ENCODE assay signal across 1 cellular context in the genomic region with DNA sequence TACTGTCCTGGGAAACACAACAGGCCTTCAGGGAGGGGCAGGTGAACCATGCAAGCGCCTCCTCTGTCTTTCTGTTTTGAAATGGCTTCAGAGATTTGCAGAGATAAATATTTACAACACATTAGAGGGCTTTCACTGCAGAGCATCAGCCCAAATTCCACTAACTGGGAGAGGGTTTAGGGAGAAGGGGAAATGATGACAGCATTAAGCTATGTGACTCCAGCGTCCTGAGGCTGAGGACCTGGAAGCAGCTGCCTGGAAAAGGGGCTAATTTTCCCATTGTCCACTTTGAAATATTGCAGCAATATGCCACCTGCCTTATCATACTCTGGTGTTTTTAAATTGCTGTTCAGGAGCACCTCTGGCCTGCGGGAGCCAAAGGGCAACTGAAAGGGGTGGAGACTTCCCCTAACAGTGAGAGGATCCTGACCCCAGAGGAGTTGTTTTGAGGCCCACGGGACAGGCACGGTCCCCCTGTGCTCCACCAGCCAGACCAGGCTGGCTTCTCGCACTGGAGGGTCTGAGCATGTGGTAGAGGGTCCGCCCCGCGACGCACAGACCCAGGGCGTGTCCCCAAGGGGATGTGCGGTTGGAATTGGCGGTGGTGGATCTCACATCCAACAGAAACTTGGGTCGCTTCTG.
TF ChIP-seq lines count a peak whose summit lies in the region.

No MANE protein-coding gene starts in this region.

TF ChIP-seq in HepG2, 621 proteins besides CTCF, POLR2A, EP300 and RAD21 (continued from another document and continues in another):
- no peak for TF ChIP-seq ZNF367 (CRISPR knock-in tag; IDR thresholded peaks at IDR 0.05; ENCODE audit: borderline replicate concordance)
- TF ChIP-seq ISX (CRISPR knock-in tag; conservative IDR thresholded peaks at IDR 0.05), result no peak; the same call in 1 of the 2 replicates
- TF ChIP-seq AGO2 (optimal IDR thresholded peaks at IDR 0.05; ENCODE audit: low read depth, low read length), result no peak
- TF ChIP-seq SSRP1 (CRISPR knock-in tag; IDR thresholded peaks at IDR 0.05), result no peak
- TF ChIP-seq HOXA5 (CRISPR knock-in tag; IDR thresholded peaks at IDR 0.05), result peak; percentile 92
- TF ChIP-seq, protein P1, sequence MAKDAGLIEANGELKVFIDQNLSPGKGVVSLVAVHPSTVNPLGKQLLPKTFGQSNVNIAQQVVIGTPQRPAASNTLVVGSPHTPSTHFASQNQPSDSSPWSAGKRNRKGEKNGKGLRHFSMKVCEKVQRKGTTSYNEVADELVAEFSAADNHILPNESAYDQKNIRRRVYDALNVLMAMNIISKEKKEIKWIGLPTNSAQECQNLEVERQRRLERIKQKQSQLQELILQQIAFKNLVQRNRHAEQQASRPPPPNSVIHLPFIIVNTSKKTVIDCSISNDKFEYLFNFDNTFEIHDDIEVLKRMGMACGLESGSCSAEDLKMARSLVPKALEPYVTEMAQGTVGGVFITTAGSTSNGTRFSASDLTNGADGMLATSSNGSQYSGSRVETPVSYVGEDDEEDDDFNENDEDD (CRISPR knock-in tag; IDR thresholded peaks at IDR 0.05; ENCODE audit: borderline replicate concordance), result no peak
- TF ChIP-seq ZNF484 (CRISPR knock-in tag; IDR thresholded peaks at IDR 0.05; ENCODE audit: borderline replicate concordance, low read depth), result no peak
- TF ChIP-seq, protein P2, sequence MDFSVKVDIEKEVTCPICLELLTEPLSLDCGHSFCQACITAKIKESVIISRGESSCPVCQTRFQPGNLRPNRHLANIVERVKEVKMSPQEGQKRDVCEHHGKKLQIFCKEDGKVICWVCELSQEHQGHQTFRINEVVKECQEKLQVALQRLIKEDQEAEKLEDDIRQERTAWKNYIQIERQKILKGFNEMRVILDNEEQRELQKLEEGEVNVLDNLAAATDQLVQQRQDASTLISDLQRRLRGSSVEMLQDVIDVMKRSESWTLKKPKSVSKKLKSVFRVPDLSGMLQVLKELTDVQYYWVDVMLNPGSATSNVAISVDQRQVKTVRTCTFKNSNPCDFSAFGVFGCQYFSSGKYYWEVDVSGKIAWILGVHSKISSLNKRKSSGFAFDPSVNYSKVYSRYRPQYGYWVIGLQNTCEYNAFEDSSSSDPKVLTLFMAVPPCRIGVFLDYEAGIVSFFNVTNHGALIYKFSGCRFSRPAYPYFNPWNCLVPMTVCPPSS (IDR thresholded peaks at IDR 0.05), result no peak
- TF ChIP-seq ZNF614 (CRISPR knock-in tag; IDR thresholded peaks at IDR 0.05; ENCODE audit: borderline replicate concordance), result 0 out of 2 replicates have a peak, but pooled peaks have one; percentile 27
- TF ChIP-seq, protein P3, sequence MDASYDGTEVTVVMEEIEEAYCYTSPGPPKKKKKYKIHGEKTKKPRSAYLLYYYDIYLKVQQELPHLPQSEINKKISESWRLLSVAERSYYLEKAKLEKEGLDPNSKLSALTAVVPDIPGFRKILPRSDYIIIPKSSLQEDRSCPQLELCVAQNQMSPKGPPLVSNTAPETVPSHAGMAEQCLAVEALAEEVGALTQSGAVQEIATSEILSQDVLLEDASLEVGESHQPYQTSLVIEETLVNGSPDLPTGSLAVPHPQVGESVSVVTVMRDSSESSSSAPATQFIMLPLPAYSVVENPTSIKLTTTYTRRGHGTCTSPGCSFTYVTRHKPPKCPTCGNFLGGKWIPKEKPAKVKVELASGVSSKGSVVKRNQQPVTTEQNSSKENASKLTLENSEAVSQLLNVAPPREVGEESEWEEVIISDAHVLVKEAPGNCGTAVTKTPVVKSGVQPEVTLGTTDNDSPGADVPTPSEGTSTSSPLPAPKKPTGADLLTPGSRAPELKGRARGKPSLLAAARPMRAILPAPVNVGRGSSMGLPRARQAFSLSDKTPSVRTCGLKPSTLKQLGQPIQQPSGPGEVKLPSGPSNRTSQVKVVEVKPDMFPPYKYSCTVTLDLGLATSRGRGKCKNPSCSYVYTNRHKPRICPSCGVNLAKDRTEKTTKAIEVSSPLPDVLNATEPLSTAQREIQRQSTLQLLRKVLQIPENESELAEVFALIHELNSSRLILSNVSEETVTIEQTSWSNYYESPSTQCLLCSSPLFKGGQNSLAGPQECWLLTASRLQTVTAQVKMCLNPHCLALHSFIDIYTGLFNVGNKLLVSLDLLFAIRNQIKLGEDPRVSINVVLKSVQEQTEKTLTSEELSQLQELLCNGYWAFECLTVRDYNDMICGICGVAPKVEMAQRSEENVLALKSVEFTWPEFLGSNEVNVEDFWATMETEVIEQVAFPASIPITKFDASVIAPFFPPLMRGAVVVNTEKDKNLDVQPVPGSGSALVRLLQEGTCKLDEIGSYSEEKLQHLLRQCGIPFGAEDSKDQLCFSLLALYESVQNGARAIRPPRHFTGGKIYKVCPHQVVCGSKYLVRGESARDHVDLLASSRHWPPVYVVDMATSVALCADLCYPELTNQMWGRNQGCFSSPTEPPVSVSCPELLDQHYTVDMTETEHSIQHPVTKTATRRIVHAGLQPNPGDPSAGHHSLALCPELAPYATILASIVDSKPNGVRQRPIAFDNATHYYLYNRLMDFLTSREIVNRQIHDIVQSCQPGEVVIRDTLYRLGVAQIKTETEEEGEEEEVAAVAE (CRISPR knock-in tag; IDR thresholded peaks at IDR 0.05; ENCODE audit: borderline replicate concordance), result no peak
- TF ChIP-seq SP1 (IDR thresholded peaks at IDR 0.05), result no peak
- 0 out of 2 replicates have a peak, but pooled peaks have one; percentile 18 for TF ChIP-seq SP1 (CRISPR knock-in tag; IDR thresholded peaks at IDR 0.05)
- TF ChIP-seq CHCHD3 (CRISPR knock-in tag; IDR thresholded peaks at IDR 0.05), result no peak
- TF ChIP-seq, protein P4, sequence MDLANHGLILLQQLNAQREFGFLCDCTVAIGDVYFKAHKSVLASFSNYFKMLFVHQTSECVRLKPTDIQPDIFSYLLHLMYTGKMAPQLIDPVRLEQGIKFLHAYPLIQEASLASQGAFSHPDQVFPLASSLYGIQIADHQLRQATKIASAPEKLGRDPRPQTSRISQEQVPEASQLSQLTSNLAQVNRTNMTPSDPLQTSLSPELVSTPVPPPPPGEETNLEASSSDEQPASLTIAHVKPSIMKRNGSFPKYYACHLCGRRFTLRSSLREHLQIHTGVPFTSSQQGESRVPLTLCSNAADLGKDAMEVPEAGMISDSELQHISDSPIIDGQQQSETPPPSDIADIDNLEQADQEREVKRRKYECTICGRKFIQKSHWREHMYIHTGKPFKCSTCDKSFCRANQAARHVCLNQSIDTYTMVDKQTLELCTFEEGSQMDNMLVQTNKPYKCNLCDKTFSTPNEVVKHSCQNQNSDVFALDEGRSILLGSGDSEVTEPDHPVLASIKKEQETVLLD (CRISPR knock-in tag; IDR thresholded peaks at IDR 0.05; ENCODE audit: low read depth), result no peak
- TF ChIP-seq, protein P5, sequence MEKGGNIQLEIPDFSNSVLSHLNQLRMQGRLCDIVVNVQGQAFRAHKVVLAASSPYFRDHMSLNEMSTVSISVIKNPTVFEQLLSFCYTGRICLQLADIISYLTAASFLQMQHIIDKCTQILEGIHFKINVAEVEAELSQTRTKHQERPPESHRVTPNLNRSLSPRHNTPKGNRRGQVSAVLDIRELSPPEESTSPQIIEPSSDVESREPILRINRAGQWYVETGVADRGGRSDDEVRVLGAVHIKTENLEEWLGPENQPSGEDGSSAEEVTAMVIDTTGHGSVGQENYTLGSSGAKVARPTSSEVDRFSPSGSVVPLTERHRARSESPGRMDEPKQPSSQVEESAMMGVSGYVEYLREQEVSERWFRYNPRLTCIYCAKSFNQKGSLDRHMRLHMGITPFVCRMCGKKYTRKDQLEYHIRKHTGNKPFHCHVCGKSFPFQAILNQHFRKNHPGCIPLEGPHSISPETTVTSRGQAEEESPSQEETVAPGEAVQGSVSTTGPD (CRISPR knock-in tag; IDR thresholded peaks at IDR 0.05), result peak; percentile 71; the same call in 1 of the 2 replicates
- no peak for TF ChIP-seq SIN3B (IDR thresholded peaks at IDR 0.05; ENCODE audit: low read length)
- peak; percentile 89 for TF ChIP-seq SOX13 (IDR thresholded peaks at IDR 0.05)
- peak in 1 of 2 experiments; percentile 91; a peak in 2 of 4 replicates for TF ChIP-seq SOX13 (CRISPR knock-in tag; conservative IDR thresholded peaks at IDR 0.05 in 1 of 2, IDR thresholded peaks at IDR 0.05 in 1 of 2)
- TF ChIP-seq ZFP90 (CRISPR knock-in tag; IDR thresholded peaks at IDR 0.05; ENCODE audit: borderline replicate concordance), result peak; percentile 64; the same call in 1 of the 2 replicates
- TF ChIP-seq NFE2 (CRISPR knock-in tag; IDR thresholded peaks at IDR 0.05), result no peak
- TF ChIP-seq GABPA (IDR thresholded peaks at IDR 0.05; ENCODE audit: low read depth, low read length), result no peak
- TF ChIP-seq GABPA (CRISPR knock-in tag; IDR thresholded peaks at IDR 0.05; ENCODE audit: low read depth), result no peak
- TF ChIP-seq SCMH1 (CRISPR knock-in tag; IDR thresholded peaks at IDR 0.05; ENCODE audit: borderline replicate concordance), result no peak
- TF ChIP-seq ZNF33B (CRISPR knock-in tag; IDR thresholded peaks at IDR 0.05), result no peak
- TF ChIP-seq ELF1 (CRISPR knock-in tag; IDR thresholded peaks at IDR 0.05), result no peak
- TF ChIP-seq PCBP2 (optimal IDR thresholded peaks at IDR 0.05; ENCODE audit: low read depth, low read length, poor library complexity, severe bottlenecking), result no peak
- TF ChIP-seq, protein P6, sequence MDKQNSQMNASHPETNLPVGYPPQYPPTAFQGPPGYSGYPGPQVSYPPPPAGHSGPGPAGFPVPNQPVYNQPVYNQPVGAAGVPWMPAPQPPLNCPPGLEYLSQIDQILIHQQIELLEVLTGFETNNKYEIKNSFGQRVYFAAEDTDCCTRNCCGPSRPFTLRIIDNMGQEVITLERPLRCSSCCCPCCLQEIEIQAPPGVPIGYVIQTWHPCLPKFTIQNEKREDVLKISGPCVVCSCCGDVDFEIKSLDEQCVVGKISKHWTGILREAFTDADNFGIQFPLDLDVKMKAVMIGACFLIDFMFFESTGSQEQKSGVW (CRISPR knock-in tag; IDR thresholded peaks at IDR 0.05; ENCODE audit: borderline replicate concordance), result no peak
- peak; percentile 73 for TF ChIP-seq ZEB1 (IDR thresholded peaks at IDR 0.05; ENCODE audit: insufficient replicate concordance, low read depth)
- TF ChIP-seq MLLT10 (CRISPR knock-in tag; IDR thresholded peaks at IDR 0.05), result no peak
- TF ChIP-seq ZSCAN22 (CRISPR knock-in tag; IDR thresholded peaks at IDR 0.05), result no peak
- TF ChIP-seq CAMTA2 (CRISPR knock-in tag; IDR thresholded peaks at IDR 0.05; ENCODE audit: borderline replicate concordance), result no peak
- no peak for TF ChIP-seq RORA (CRISPR knock-in tag; IDR thresholded peaks at IDR 0.05)
- TF ChIP-seq, protein P7, sequence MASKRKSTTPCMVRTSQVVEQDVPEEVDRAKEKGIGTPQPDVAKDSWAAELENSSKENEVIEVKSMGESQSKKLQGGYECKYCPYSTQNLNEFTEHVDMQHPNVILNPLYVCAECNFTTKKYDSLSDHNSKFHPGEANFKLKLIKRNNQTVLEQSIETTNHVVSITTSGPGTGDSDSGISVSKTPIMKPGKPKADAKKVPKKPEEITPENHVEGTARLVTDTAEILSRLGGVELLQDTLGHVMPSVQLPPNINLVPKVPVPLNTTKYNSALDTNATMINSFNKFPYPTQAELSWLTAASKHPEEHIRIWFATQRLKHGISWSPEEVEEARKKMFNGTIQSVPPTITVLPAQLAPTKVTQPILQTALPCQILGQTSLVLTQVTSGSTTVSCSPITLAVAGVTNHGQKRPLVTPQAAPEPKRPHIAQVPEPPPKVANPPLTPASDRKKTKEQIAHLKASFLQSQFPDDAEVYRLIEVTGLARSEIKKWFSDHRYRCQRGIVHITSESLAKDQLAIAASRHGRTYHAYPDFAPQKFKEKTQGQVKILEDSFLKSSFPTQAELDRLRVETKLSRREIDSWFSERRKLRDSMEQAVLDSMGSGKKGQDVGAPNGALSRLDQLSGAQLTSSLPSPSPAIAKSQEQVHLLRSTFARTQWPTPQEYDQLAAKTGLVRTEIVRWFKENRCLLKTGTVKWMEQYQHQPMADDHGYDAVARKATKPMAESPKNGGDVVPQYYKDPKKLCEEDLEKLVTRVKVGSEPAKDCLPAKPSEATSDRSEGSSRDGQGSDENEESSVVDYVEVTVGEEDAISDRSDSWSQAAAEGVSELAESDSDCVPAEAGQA (IDR thresholded peaks at IDR 0.05; ENCODE audit: low read depth), result no peak
- TF ChIP-seq, protein P7 (CRISPR knock-in tag; IDR thresholded peaks at IDR 0.05; ENCODE audit: borderline replicate concordance), result peak; percentile 41; the same call in 1 of the 2 replicates
- TF ChIP-seq RFX1 (IDR thresholded peaks at IDR 0.05), result no peak
- no peak for TF ChIP-seq ARNT2 (CRISPR knock-in tag; IDR thresholded peaks at IDR 0.05; ENCODE audit: low read depth)
- TF ChIP-seq ZNF496 (CRISPR knock-in tag; IDR thresholded peaks at IDR 0.05; ENCODE audit: insufficient replicate concordance), result no peak
- TF ChIP-seq JARID2 (CRISPR knock-in tag; IDR thresholded peaks at IDR 0.05; ENCODE audit: insufficient replicate concordance), result no peak
- TF ChIP-seq SALL1 (CRISPR knock-in tag; IDR thresholded peaks at IDR 0.05), result peak; percentile 91
- TF ChIP-seq DMAP1 (CRISPR knock-in tag; IDR thresholded peaks at IDR 0.05), result no peak
- no peak for TF ChIP-seq RNF2 (conservative IDR thresholded peaks at IDR 0.05; ENCODE audit: low read depth)
